ENCODE assay signal across 16 cellular contexts in genomic region chr3:197789309-197789708, GRCh38.
"Had no signal": no experiment of that assay in that cellular context is flagged by ENCODE, and none has a peak within 500 bp of the region (broad histone marks: within the 10 kb centered on the region; RNA-seq: fewer than 3 reads in every experiment).

No MANE protein-coding gene starts in this region.

- H3K27ac Mint-ChIP-seq: activated naive CD4-positive, alpha-beta T cell treated with anti-CD3 and anti-CD28 coated beads for 36 hours; dendritic cell treated with granulocyte-macrophage colony-stimulating factor and Interleukin-4, amounts not matched to agents 40 ng/mL and 50 ng/mL, for 4 days had no signal

- DNase-seq: activated CD4-positive, CD25-positive, alpha-beta regulatory T cell treated with anti-CD3 and anti-CD28 coated beads, Interleukin-2, amount 50 U/mL, for 72 hours; activated naive CD4-positive, alpha-beta T cell treated with anti-CD3 and anti-CD28 coated beads for 36 hours; activated naive CD8-positive, alpha-beta T cell treated with anti-CD3 and anti-CD28 coated beads, Interleukin-2, amount 50 U/mL, for 24 hours; activated T-cell treated with anti-CD3 and anti-CD28 coated beads for 4 hours; aorta; effector memory CD8-positive, alpha-beta T cell; islet precursor cell; nucleus accumbens; posterior cingulate gyrus; retina; stimulated activated CD4-positive, alpha-beta T cell treated with anti-CD3 and anti-CD28 coated beads, Interleukin-4, amount 100 ng/mL, for 1 hour; stimulated activated naive CD8-positive, alpha-beta T cell treated with anti-CD3 and anti-CD28 coated beads, Interleukin-15, Interleukin-2, amounts not matched to agents 100 U/mL and 50 U/mL, for 24 hours had no signal

- H3K4me3 ChIP-seq: suprapubic skin had no signal

- H3K4me3 Mint-ChIP-seq: dendritic cell treated with granulocyte-macrophage colony-stimulating factor and Interleukin-4, amounts not matched to agents 40 ng/mL and 50 ng/mL, for 4 days had no signal

- H3K9me3 Mint-ChIP-seq: activated naive CD4-positive, alpha-beta T cell treated with anti-CD3 and anti-CD28 coated beads for 36 hours; activated naive CD8-positive, alpha-beta T cell treated with anti-CD3 and anti-CD28 coated beads, Interleukin-2, amount 50 U/mL, for 24 hours; activated T-helper 17 cell treated with anti-CD3 and anti-CD28 coated beads, Interleukin-2, amount 50 U/mL, for 72 hours; dendritic cell treated with granulocyte-macrophage colony-stimulating factor and Interleukin-4, amounts not matched to agents 40 ng/mL and 50 ng/mL, for 4 days; effector memory CD8-positive, alpha-beta T cell; type B pancreatic cell had no signal

- H3K27me3 ChIP-seq: suprapubic skin had no signal

- H3K9me3 ChIP-seq: suprapubic skin had no signal

- ATAC-seq: activated naive CD8-positive, alpha-beta T cell treated with anti-CD3 and anti-CD28 coated beads, Interleukin-2, amount 50 U/mL, for 24 hours; activated T-helper 17 cell treated with anti-CD3 and anti-CD28 coated beads, Interleukin-2, amount 50 U/mL, for 72 hours; effector memory CD8-positive, alpha-beta T cell; stimulated activated naive CD8-positive, alpha-beta T cell treated with anti-CD3 and anti-CD28 coated beads, Interleukin-15, Interleukin-2, amounts not matched to agents 100 U/mL and 50 U/mL, for 24 hours had no signal

- H3K27me3 Mint-ChIP-seq: activated naive CD8-positive, alpha-beta T cell treated with anti-CD3 and anti-CD28 coated beads, Interleukin-2, amount 50 U/mL, for 24 hours; activated T-helper 17 cell treated with anti-CD3 and anti-CD28 coated beads, Interleukin-2, amount 50 U/mL, for 72 hours; dendritic cell treated with granulocyte-macrophage colony-stimulating factor and Interleukin-4, amounts not matched to agents 40 ng/mL and 50 ng/mL, for 4 days; effector memory CD8-positive, alpha-beta T cell; type B pancreatic cell had no signal

- H3K36me3 ChIP-seq: suprapubic skin had no signal
